Comparison of ENCODE assay signal across 1 cellular context in the genomic region with DNA sequence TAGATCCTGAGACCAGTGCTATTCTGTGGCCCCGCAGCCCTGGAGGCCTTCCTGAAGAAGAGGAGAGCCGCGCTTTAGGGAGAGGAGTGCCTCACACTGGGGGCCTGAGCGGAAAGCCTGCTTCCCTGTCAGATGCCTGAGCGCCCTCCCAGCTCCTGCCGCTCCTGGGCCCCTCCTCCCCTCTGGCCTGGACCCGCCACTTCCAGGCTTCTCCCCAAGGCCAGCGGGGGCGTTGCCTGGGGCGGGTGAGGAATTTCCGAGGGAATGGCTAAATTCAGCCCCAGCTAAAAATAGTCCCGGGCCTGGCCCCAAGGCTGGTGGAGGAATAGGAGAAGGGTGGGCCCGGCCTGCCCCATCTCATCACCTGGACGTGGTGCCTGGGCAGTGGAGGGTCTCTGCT.
TF ChIP-seq lines count a peak whose summit lies in the region.

No MANE protein-coding gene starts in this region.

TF ChIP-seq in K562, 482 proteins besides CTCF, POLR2A, EP300 and RAD21 (continued from another document):
- TF ChIP-seq, protein P1, sequence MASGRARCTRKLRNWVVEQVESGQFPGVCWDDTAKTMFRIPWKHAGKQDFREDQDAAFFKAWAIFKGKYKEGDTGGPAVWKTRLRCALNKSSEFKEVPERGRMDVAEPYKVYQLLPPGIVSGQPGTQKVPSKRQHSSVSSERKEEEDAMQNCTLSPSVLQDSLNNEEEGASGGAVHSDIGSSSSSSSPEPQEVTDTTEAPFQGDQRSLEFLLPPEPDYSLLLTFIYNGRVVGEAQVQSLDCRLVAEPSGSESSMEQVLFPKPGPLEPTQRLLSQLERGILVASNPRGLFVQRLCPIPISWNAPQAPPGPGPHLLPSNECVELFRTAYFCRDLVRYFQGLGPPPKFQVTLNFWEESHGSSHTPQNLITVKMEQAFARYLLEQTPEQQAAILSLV (tag; IDR thresholded peaks at IDR 0.05) = no peak
- TF ChIP-seq NEUROD1 (IDR thresholded peaks at IDR 0.05; ENCODE audit: borderline replicate concordance, low read depth, low read length, partially characterized antibody) (no peak), ZNF263 (CRISPR knock-in tag; IDR thresholded peaks at IDR 0.05; ENCODE audit: borderline replicate concordance) (0 out of 2 replicates have a peak, but pooled peaks have one; percentile 6)
TF ChIP-seq in K562: peak in this region for 1.
